ENCODE assay signal across 20 cellular contexts in genomic region chr9:77887660-77888059, GRCh38.
DNase-seq lines count a peak whose midpoint lies in the region; ATAC-seq, FAIRE-seq and TF ChIP-seq lines count a peak whose summit lies in the region.
"Had no signal": no experiment of that assay in that cellular context is flagged by ENCODE, and none has a peak within 500 bp of the region (broad histone marks: within the 10 kb centered on the region; RNA-seq: fewer than 3 reads in every experiment).

No MANE protein-coding gene starts in this region.

- no peak overlapping the region for H2AFZ ChIP-seq in PC-3 (ENCODE audit: low read length)

- POLR2A ChIA-PET in A549 (lab: Yijun Ruan, JAX), result no interaction called here
- POLR2A ChIA-PET in PC-3 (lab: Charles Lee; ENCODE audit: unreplicated experiment), result no interaction called here

- no peak for TF ChIP-seq EP300 in A549 (IDR thresholded peaks at IDR 0.05)

- no peak for FAIRE-seq in A549 (lab: Jason Lieb, UNC)
- no peak for FAIRE-seq in small intestine (lab: Jason Lieb, UNC)
- FAIRE-seq: GM12891, GM18507 had no signal

- in situ Hi-C loops in brain microvascular endothelial cell (cut with HindIII; ENCODE audit: low pct_ligation_motif_present, low sequenced_read_pairs), result no loop called here

- ATAC-seq in A549 (no peak), PC-3 (peak; percentile 54), esophagus mucosa (peak; percentile 57)

- H3K9me2 ChIP-seq in PC-3 (replicated peaks; ENCODE audit: low read length), result no peaks in the 10 kb centered on the region

- H3K9ac ChIP-seq in PC-3 (ENCODE audit: low read length), result no peak overlapping the region

- DNase-seq in A549 (ENCODE audit: low read depth in 1 of 2, low spot score in 1 of 2) (no peak), PC-3 (peak; percentile 21), small intestine (peak; percentile 36), brain microvascular endothelial cell (no peak), NCI-H2029 (lab: John Stamatoyannopoulos, UW) (no peak), NCI-H446 (lab: John Stamatoyannopoulos, UW) (no peak)
- DNase-seq: 8988T; C1 segment of cervical spinal cord; Calu3; CD4-positive, alpha-beta memory T cell; COR-L47; DMS53; DMS79 treated with DMSO at 0.1 percent for 48 hours; GF-D8; GOT3; HFFc6 had no signal

- H3F3A ChIP-seq in PC-3 (ENCODE audit: low read length, unreplicated experiment), result no peaks in the 10 kb centered on the region

- no peaks in the 10 kb centered on the region for H3K9me3 ChIP-seq in A549
- H3K9me3 ChIP-seq in PC-3 (ENCODE audit: low read length), result no peaks in the 10 kb centered on the region
- no peaks in the 10 kb centered on the region for H3K9me3 ChIP-seq in small intestine (ENCODE audit: control insufficient read depth, low read depth)
- H3K9me3 ChIP-seq: HAP-1 had no signal

- intact Hi-C loops in PC-3 (cut with micrococcal nuclease), result no loop called here

- no peaks in the 10 kb centered on the region for H3K79me2 ChIP-seq in PC-3 (ENCODE audit: low read length)

- TF ChIP-seq CTCF in A549 (IDR thresholded peaks at IDR 0.05), result no peak
- no peak for TF ChIP-seq CTCF in PC-3 (conservative IDR thresholded peaks at IDR 0.05; ENCODE audit: low read depth, low read length)
- no peak for TF ChIP-seq CTCF in brain microvascular endothelial cell (IDR thresholded peaks at IDR 0.05; ENCODE audit: low read depth, low read length, missing control alignments)

- no peak for TF ChIP-seq POLR2A in A549 (IDR thresholded peaks at IDR 0.05; ENCODE audit: low read length)

- no peak overlapping the region for H3K4me3 ChIP-seq in A549
- no peak overlapping the region for H3K4me3 ChIP-seq in PC-3 (ENCODE audit: low read length)
- no peak overlapping the region for H3K4me3 ChIP-seq in small intestine (ENCODE audit: low read depth in 1 of 2, low read length in 2 of 2)
- no peak overlapping the region for H3K4me3 ChIP-seq in brain microvascular endothelial cell (ENCODE audit: low read depth, low read length)
- H3K4me3 ChIP-seq: HAP-1 had no signal

- no peaks in the 10 kb centered on the region for H3K27me3 ChIP-seq in PC-3 (ENCODE audit: low read length)
- H3K27me3 ChIP-seq in small intestine (ENCODE audit: control insufficient read depth in 2 of 2, insufficient read depth in 2 of 2, low read length in 2 of 2), result no peaks in the 10 kb centered on the region
- H3K27me3 ChIP-seq in brain microvascular endothelial cell (replicated peaks), result no peaks in the 10 kb centered on the region

- peak overlapping the region; percentile 32 for H3K4me2 ChIP-seq in A549
- H3K4me2 ChIP-seq in PC-3 (ENCODE audit: low read length), result no peak overlapping the region

- no peaks in the 10 kb centered on the region for H3K36me3 ChIP-seq in PC-3 (ENCODE audit: low read depth, low read length)
- H3K36me3 ChIP-seq in small intestine (ENCODE audit: control insufficient read depth in 2 of 2, insufficient read depth in 2 of 2, low read length in 2 of 2), result no peaks in the 10 kb centered on the region
- no peaks in the 10 kb centered on the region for H3K36me3 ChIP-seq in brain microvascular endothelial cell (replicated peaks)
- H3K36me3 ChIP-seq: HAP-1 had no signal

- BruUV-seq in PC-3 (replicated peaks; lab: Mats Ljungman, UMichigan), result no TSS peak

- no peaks in the 10 kb centered on the region for H4K20me1 ChIP-seq in PC-3 (ENCODE audit: low read length)

- H3K4me1 ChIP-seq in A549, result peaks cover 36% of the 10 kb centered on the region
- no peaks in the 10 kb centered on the region for H3K4me1 ChIP-seq in PC-3 (ENCODE audit: insufficient read depth, low read length)
- H3K4me1 ChIP-seq in small intestine (ENCODE audit: control insufficient read depth in 2 of 2, insufficient read depth in 1 of 2, low read depth in 1 of 2, low read length in 1 of 2), result peaks cover 0 to 3% of the 10 kb centered on the region in 2 donors

- H3K27ac ChIP-seq in A549, result no peak overlapping the region
- no peak overlapping the region for H3K27ac ChIP-seq in PC-3 (ENCODE audit: low read length)
- no peak overlapping the region for H3K27ac ChIP-seq in small intestine (ENCODE audit: low read depth in 1 of 2, low read length in 1 of 2)
- no peak overlapping the region for H3K27ac ChIP-seq in brain microvascular endothelial cell

- TF ChIP-seq RAD21 in A549 (conservative IDR thresholded peaks at IDR 0.05 in 1 of 2, IDR thresholded peaks at IDR 0.05 in 1 of 2), result no peak

- 28% methylated on average over 2 of the region's 2 CpGs for WGBS in A549 (ENCODE audit: missing lambda C conversion rate)
- WGBS in small intestine, 3 donors, result 15 to 56% (median 41%) methylated on average over 2 of the region's 2 CpGs

- CTCF ChIA-PET in A549 (lab: Yijun Ruan, JAX), result interaction anchor here (1.4 kb wide), 1 partner anchor 15 kb away, joined by 3 read pairs; no protein-coding TSS in a partner anchor
- CTCF ChIA-PET in PC-3 (lab: Charles Lee), result no interaction called here

TF ChIP-seq in A549, 52 proteins besides CTCF, POLR2A, EP300 and RAD21:
- TF ChIP-seq MAZ (IDR thresholded peaks at IDR 0.05; ENCODE audit: borderline replicate concordance, low read depth, low read length), result no peak
- no peak for TF ChIP-seq TFCP2L1 (CRISPR knock-in tag; IDR thresholded peaks at IDR 0.05)
- no peak for TF ChIP-seq HOXB5 (CRISPR knock-in tag; IDR thresholded peaks at IDR 0.05)
- no peak for TF ChIP-seq ZFP36 (IDR thresholded peaks at IDR 0.05; ENCODE audit: borderline replicate concordance, partially characterized antibody)
- no peak for TF ChIP-seq E2F6 (IDR thresholded peaks at IDR 0.05; ENCODE audit: borderline replicate concordance, low read depth)
- no peak for TF ChIP-seq CBX8 (IDR thresholded peaks at IDR 0.05)
- TF ChIP-seq ELK1 (IDR thresholded peaks at IDR 0.05; ENCODE audit: low read depth, low read length), result no peak
- no peak for TF ChIP-seq ZNF302 (CRISPR knock-in tag; IDR thresholded peaks at IDR 0.05)
- TF ChIP-seq MAX (IDR thresholded peaks at IDR 0.05), result no peak
- no peak for TF ChIP-seq NR3C1 (IDR thresholded peaks at IDR 0.05)
- TF ChIP-seq SREBF2 (IDR thresholded peaks at IDR 0.05), result no peak
- no peak for TF ChIP-seq EHF (CRISPR knock-in tag; IDR thresholded peaks at IDR 0.05)
- TF ChIP-seq HES2 (IDR thresholded peaks at IDR 0.05), result no peak
- TF ChIP-seq HEYL (CRISPR knock-in tag; IDR thresholded peaks at IDR 0.05), result no peak
- TF ChIP-seq NFE2L2 (conservative IDR thresholded peaks at IDR 0.05; ENCODE audit: low read length), result no peak
- no peak for TF ChIP-seq MYC (IDR thresholded peaks at IDR 0.05; ENCODE audit: borderline replicate concordance, low read length)
- no peak for TF ChIP-seq RCOR1 (IDR thresholded peaks at IDR 0.05; ENCODE audit: low read depth, low read length)
- TF ChIP-seq BCL3 (IDR thresholded peaks at IDR 0.05), result no peak

Comparison
In these comparisons a context has a peak if more than half of its experiments do, and no peak if none do; other contexts are left out.
1. ATAC-seq: peak in PC-3 (single experiment) and esophagus mucosa (single experiment); none in A549 (0 of 2).
2. DNase-seq: peak in PC-3 (single experiment) and small intestine (single experiment); none in A549 (0 of 2), brain microvascular endothelial cell (single experiment), NCI-H2029 (single experiment) and NCI-H446 (0 of 2).